Comparison of ENCODE assay signal across 1 cellular context in the genomic region with DNA sequence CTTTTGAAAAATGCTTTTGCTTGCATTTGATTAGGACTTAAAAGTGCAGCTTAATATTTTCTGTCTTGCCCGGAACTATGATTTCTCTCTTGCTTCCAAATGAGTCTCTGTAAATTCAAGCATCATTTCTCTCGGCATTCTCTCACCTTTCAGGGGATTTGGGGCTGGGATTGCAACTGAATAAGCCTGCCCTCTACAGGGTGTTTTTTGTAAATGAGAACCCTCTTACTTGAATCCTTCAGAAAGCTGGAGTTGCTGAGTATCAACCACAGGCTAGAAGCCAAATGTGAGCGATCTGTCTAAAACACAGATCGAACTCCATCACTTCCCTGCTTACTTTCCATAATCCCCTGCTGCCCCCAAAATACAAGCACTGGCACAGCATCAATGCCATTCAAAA.
TF ChIP-seq lines count a peak whose summit lies in the region.

No MANE protein-coding gene starts in this region.

TF ChIP-seq in GM23338, 12 proteins besides CTCF, POLR2A, EP300 and RAD21:
- TF ChIP-seq, protein P1, sequence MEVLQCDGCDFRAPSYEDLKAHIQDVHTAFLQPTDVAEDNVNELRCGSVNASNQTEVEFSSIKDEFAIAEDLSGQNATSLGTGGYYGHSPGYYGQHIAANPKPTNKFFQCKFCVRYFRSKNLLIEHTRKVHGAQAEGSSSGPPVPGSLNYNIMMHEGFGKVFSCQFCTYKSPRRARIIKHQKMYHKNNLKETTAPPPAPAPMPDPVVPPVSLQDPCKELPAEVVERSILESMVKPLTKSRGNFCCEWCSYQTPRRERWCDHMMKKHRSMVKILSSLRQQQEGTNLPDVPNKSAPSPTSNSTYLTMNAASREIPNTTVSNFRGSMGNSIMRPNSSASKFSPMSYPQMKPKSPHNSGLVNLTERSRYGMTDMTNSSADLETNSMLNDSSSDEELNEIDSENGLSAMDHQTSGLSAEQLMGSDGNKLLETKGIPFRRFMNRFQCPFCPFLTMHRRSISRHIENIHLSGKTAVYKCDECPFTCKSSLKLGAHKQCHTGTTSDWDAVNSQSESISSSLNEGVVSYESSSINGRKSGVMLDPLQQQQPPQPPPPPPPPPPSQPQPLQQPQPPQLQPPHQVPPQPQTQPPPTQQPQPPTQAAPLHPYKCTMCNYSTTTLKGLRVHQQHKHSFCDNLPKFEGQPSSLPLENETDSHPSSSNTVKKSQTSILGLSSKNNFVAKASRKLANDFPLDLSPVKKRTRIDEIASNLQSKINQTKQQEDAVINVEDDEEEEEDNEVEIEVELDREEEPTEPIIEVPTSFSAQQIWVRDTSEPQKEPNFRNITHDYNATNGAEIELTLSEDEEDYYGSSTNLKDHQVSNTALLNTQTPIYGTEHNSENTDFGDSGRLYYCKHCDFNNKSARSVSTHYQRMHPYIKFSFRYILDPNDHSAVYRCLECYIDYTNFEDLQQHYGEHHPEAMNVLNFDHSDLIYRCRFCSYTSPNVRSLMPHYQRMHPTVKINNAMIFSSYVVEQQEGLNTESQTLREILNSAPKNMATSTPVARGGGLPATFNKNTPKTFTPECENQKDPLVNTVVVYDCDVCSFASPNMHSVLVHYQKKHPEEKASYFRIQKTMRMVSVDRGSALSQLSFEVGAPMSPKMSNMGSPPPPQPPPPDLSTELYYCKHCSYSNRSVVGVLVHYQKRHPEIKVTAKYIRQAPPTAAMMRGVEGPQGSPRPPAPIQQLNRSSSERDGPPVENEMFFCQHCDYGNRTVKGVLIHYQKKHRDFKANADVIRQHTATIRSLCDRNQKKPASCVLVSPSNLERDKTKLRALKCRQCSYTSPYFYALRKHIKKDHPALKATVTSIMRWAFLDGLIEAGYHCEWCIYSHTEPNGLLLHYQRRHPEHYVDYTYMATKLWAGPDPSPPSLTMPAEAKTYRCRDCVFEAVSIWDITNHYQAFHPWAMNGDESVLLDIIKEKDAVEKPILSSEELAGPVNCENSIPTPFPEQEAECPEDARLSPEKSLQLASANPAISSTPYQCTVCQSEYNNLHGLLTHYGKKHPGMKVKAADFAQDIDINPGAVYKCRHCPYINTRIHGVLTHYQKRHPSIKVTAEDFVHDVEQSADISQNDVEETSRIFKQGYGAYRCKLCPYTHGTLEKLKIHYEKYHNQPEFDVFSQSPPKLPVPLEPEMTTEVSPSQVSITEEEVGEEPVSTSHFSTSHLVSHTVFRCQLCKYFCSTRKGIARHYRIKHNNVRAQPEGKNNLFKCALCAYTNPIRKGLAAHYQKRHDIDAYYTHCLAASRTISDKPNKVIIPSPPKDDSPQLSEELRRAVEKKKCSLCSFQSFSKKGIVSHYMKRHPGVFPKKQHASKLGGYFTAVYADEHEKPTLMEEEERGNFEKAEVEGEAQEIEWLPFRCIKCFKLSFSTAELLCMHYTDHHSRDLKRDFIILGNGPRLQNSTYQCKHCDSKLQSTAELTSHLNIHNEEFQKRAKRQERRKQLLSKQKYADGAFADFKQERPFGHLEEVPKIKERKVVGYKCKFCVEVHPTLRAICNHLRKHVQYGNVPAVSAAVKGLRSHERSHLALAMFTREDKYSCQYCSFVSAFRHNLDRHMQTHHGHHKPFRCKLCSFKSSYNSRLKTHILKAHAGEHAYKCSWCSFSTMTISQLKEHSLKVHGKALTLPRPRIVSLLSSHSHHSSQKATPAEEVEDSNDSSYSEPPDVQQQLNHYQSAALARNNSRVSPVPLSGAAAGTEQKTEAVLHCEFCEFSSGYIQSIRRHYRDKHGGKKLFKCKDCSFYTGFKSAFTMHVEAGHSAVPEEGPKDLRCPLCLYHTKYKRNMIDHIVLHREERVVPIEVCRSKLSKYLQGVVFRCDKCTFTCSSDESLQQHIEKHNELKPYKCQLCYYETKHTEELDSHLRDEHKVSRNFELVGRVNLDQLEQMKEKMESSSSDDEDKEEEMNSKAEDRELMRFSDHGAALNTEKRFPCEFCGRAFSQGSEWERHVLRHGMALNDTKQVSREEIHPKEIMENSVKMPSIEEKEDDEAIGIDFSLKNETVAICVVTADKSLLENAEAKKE (CRISPR knock-in tag; IDR thresholded peaks at IDR 0.05) = no peak
- no peak for TF ChIP-seq JUNB (IDR thresholded peaks at IDR 0.05; ENCODE audit: unreplicated experiment)
- TF ChIP-seq ZNF331 (CRISPR knock-in tag; IDR thresholded peaks at IDR 0.05; ENCODE audit: low read depth) = no peak
- TF ChIP-seq, protein P2, sequence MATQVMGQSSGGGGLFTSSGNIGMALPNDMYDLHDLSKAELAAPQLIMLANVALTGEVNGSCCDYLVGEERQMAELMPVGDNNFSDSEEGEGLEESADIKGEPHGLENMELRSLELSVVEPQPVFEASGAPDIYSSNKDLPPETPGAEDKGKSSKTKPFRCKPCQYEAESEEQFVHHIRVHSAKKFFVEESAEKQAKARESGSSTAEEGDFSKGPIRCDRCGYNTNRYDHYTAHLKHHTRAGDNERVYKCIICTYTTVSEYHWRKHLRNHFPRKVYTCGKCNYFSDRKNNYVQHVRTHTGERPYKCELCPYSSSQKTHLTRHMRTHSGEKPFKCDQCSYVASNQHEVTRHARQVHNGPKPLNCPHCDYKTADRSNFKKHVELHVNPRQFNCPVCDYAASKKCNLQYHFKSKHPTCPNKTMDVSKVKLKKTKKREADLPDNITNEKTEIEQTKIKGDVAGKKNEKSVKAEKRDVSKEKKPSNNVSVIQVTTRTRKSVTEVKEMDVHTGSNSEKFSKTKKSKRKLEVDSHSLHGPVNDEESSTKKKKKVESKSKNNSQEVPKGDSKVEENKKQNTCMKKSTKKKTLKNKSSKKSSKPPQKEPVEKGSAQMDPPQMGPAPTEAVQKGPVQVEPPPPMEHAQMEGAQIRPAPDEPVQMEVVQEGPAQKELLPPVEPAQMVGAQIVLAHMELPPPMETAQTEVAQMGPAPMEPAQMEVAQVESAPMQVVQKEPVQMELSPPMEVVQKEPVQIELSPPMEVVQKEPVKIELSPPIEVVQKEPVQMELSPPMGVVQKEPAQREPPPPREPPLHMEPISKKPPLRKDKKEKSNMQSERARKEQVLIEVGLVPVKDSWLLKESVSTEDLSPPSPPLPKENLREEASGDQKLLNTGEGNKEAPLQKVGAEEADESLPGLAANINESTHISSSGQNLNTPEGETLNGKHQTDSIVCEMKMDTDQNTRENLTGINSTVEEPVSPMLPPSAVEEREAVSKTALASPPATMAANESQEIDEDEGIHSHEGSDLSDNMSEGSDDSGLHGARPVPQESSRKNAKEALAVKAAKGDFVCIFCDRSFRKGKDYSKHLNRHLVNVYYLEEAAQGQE (IDR thresholded peaks at IDR 0.05; ENCODE audit: unreplicated experiment) = no peak
- no peak for TF ChIP-seq EZH2 (IDR thresholded peaks at IDR 0.05; ENCODE audit: low read depth, unreplicated experiment)
- no peak for TF ChIP-seq NANOG (IDR thresholded peaks at IDR 0.05; ENCODE audit: borderline replicate concordance)
- TF ChIP-seq, protein P3, sequence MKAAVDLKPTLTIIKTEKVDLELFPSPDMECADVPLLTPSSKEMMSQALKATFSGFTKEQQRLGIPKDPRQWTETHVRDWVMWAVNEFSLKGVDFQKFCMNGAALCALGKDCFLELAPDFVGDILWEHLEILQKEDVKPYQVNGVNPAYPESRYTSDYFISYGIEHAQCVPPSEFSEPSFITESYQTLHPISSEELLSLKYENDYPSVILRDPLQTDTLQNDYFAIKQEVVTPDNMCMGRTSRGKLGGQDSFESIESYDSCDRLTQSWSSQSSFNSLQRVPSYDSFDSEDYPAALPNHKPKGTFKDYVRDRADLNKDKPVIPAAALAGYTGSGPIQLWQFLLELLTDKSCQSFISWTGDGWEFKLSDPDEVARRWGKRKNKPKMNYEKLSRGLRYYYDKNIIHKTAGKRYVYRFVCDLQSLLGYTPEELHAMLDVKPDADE (IDR thresholded peaks at IDR 0.05) = no peak
- TF ChIP-seq CREB1 (CRISPR knock-in tag; IDR thresholded peaks at IDR 0.05; ENCODE audit: low read depth) = no peak
- no peak for TF ChIP-seq STAT1 (IDR thresholded peaks at IDR 0.05; ENCODE audit: unreplicated experiment)
- TF ChIP-seq POLR2AphosphoS5 (IDR thresholded peaks at IDR 0.05; ENCODE audit: low read depth) = no peak
- no peak for TF ChIP-seq EZH2phosphoT487 (IDR thresholded peaks at IDR 0.05; ENCODE audit: unreplicated experiment)
- no peak for TF ChIP-seq ZNF114 (CRISPR knock-in tag; IDR thresholded peaks at IDR 0.05)
TF ChIP-seq in GM23338: peak in this region for 0.
